26 cellular contexts compared by ENCODE assay signal in genomic region chr21:41483973-41484372, GRCh38. TPM values are rescaled to one million over a fixed set of nuclear protein-coding genes. Genes with fewer than 3 reads are reported as not detected.
"Had no signal": no experiment of that assay in that cellular context is flagged by ENCODE, and none has a peak within 500 bp of the region (broad histone marks: within the 10 kb centered on the region; RNA-seq: fewer than 3 reads in every experiment).

No MANE protein-coding gene starts in this region.

- DNase-seq: hypothalamus; immature natural killer cell; left ventricle myocardium inferior; mesendoderm; naive thymus-derived CD4-positive, alpha-beta T cell; ovary; right lobe of liver; stimulated activated CD4-positive, alpha-beta T cell treated with anti-CD3 and anti-CD28 coated beads, Interleukin-4, amount 100 ng/mL, for 24 hours; stimulated activated naive CD4-positive, alpha-beta T cell treated with Interleukin-2 at 50 U/mL for 16 hours; stimulated activated naive CD8-positive, alpha-beta T cell treated with anti-CD3 and anti-CD28 coated beads, Interleukin-15, amount 100 ng/mL, for 72 hours; testis; thyroid gland; transverse colon; upper lobe of left lung had no signal

- ATAC-seq: naive thymus-derived CD4-positive, alpha-beta T cell; natural killer cell treated with Interleukin-12 subunit alpha and Interleukin-12 subunit beta and Interleukin-15 and Interleukin-18, amount 100 ng/mL, for 72 hours; right lobe of liver; stimulated activated memory B cell treated with anti-CD40 and anti-IgM and Interleukin-4, amounts not matched to agents 10 μg/mL and 1 μg/mL and 100 μg/mL, for 72 hours; stimulated activated naive CD8-positive, alpha-beta T cell treated with anti-CD3 and anti-CD28 coated beads, Interleukin-15, amount 100 ng/mL, for 72 hours had no signal

- H3K27me3 ChIP-seq: ovary, right atrium auricular region, right lobe of liver, testis, thyroid gland, transverse colon, upper lobe of left lung, vagina had no signal

- H3K9me3 ChIP-seq: left ventricle myocardium inferior, ovary, right atrium auricular region, right lobe of liver, testis, thyroid gland, transverse colon, upper lobe of left lung, vagina had no signal

- H3K4me3 ChIP-seq: left ventricle myocardium inferior, lung, ovary, right atrium auricular region, right lobe of liver, testis, thyroid gland, transverse colon, upper lobe of left lung, vagina had no signal

- H3K4me1 ChIP-seq: left ventricle myocardium inferior, right atrium auricular region, testis, vagina had no signal

- FAIRE-seq: islet of Langerhans had no signal

- H3K36me3 ChIP-seq: left ventricle myocardium inferior, ovary, right atrium auricular region, vagina had no signal

- H3K27ac ChIP-seq: left ventricle myocardium inferior, ovary, right atrium auricular region, right lobe of liver, testis, transverse colon, vagina had no signal

RNA-seq across cellular contexts. Expression of gene TMPRSS2, which starts 24.0 kb away (rescaled TPM):
- total RNA-seq: left ventricle myocardium inferior; mononuclear cell; myocyte; naive thymus-derived CD4-positive, alpha-beta T cell; natural killer cell treated with Interleukin-12 subunit alpha and Interleukin-12 subunit beta and Interleukin-15 and Interleukin-18, amount 100 ng/mL, for 72 hours; omental fat pad; pulmonary artery endothelial cell; right atrium auricular region; skeletal muscle tissue had no signal
- polyA plus RNA-seq: immature natural killer cell; naive thymus-derived CD4-positive, alpha-beta T cell; neural cell had no signal
